Comparison of ENCODE assay signal across 8 cellular contexts in the genomic region with DNA sequence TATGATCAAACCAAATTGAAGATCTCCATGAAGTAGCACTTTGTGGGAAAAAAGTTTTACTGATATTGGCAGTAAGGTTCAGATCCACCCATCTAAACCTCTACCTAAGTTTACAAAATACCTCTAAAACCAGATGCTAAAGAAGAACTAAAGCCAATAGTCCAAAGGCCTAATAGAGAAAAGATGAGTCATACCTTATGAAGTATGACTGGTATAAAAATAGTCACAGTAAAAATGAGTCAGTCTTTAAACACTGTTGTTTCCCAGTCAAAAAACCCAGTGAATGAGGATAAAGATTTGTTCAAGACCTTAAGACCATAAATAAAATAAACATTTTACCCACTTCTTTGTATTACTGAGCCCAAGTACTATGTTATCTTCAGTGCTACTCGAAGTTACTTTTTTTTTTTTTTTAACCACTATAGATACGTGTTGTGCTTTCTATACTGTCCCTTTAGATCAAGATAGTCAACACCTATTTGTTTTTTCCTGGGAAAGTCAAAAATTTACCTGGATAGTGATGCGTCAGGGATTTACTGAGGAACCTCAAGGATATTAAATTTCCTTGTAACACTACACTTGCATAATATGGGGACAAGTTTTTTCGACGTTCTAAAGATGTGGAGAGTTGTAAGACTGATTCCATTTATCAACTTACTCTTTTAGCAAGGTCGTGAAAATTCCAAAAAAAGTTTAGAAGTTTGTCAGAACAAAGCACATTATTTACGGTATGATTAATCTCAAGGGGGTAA.
A peak's percentile ranks its signal among the peaks of the same experiment; 100 is the strongest.
DNase-seq lines count a peak whose midpoint lies in the region; ATAC-seq and TF ChIP-seq lines count a peak whose summit lies in the region.

No MANE protein-coding gene starts in this region.

- no peak overlapping the region for H3K4me3 Mint-ChIP-seq in immature natural killer cell

- no peak overlapping the region for H3K27ac Mint-ChIP-seq in immature natural killer cell

- H3K27ac ChIP-seq in foreskin keratinocyte, result no peak overlapping the region

- no peaks in the 10 kb centered on the region for H3K36me3 Mint-ChIP-seq in immature natural killer cell

- H3K4me1 Mint-ChIP-seq in immature natural killer cell, result no peaks in the 10 kb centered on the region

- TF ChIP-seq CTCF in foreskin keratinocyte (conservative IDR thresholded peaks at IDR 0.05), result no peak

- H3K27me3 Mint-ChIP-seq in immature natural killer cell (ENCODE audit: low read depth in 3 of 3), result peaks cover 0 to 2% (median 0%) of the 10 kb centered on the region in 3 donors

- peaks cover 4% of the 10 kb centered on the region for H3K27me3 ChIP-seq in foreskin keratinocyte

- DNase-seq in GM03348 (ENCODE audit: low spot score), result peak; percentile 73
- DNase-seq in M059J (ENCODE audit: low read depth), result peak; percentile 94
- peak; percentile 68 to 79 for DNase-seq in foreskin keratinocyte
- no peak for DNase-seq in stimulated activated CD4-positive, alpha-beta T cell treated with anti-CD3 and anti-CD28 coated beads, Interleukin-2, amount 100 ng/mL, for 48 hours
- no peak for DNase-seq in germinal center (ENCODE audit: low spot score)
- no peak for DNase-seq in T1000 (lab: John Stamatoyannopoulos, UW)
- no peak for DNase-seq in immature natural killer cell

- ATAC-seq in GM21825 (IDR thresholded peaks at IDR 0.05; ENCODE audit: unreplicated experiment) (peak; percentile 93), foreskin keratinocyte (peak; percentile 98)

- H3K4me1 ChIP-seq in foreskin keratinocyte, result peaks cover 8% of the 10 kb centered on the region

- H3K9me3 Mint-ChIP-seq in immature natural killer cell, result no peaks in the 10 kb centered on the region

Comparison
In these comparisons a context has a peak if more than half of its experiments do, and no peak if none do; other contexts are left out.
1. DNase-seq: peak in GM03348 (single experiment), M059J (single experiment) and foreskin keratinocyte (2 of 2); none in stimulated activated CD4-positive, alpha-beta T cell treated with anti-CD3 and anti-CD28 coated beads, Interleukin-2, amount 100 ng/mL, for 48 hours (0 of 2), germinal center (single experiment), T1000 (single experiment) and immature natural killer cell (0 of 3).